12 cellular contexts compared by ENCODE assay signal in the genomic region with DNA sequence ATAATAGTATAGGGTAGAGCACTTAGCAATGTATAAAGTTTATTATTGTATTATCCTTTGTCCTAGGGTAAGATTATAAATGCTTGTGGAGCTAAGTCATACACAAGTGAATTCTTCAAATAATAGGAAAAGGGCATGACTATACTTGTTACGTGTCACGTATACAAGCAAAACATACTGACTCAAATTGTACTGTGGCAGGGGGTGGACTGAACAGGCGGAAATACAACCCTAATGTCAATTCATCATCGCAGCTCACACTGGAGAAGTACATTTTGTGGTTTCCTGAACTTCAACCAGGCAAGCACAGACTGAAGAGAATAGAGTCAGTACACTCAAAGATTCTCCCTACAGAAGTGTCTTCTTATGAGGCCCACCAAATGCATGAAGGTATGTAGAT.
A peak's percentile ranks its signal among the peaks of the same experiment; 100 is the strongest.
DNase-seq lines count a peak whose midpoint lies in the region; ATAC-seq and TF ChIP-seq lines count a peak whose summit lies in the region.
"Had no signal": no experiment of that assay in that cellular context is flagged by ENCODE, and none has a peak within 500 bp of the region (broad histone marks: within the 10 kb centered on the region; RNA-seq: fewer than 3 reads in every experiment).

No MANE protein-coding gene starts in this region.

- no peaks in the 10 kb centered on the region for H3K36me3 ChIP-seq in transverse colon
- H3K36me3 ChIP-seq: ovary had no signal

- no peaks in the 10 kb centered on the region for H3K9me3 Mint-ChIP-seq in activated T-helper 17 cell treated with anti-CD3 and anti-CD28 coated beads, Interleukin-2, amount 50 U/mL, for 72 hours
- H3K9me3 Mint-ChIP-seq in osteocyte (ENCODE audit: unreplicated experiment) = no peaks in the 10 kb centered on the region
- H3K9me3 Mint-ChIP-seq: activated T-helper 1 cell treated with anti-CD3 and anti-CD28 coated beads, Interleukin-12 subunit alpha, Interleukin-12 subunit beta, Interleukin-2, Interleukin-4 antibody, amounts not matched to agents 30 ng/mL and 10 ng/mL and 1 ng/mL, durations not matched to agents 14 hours and 24 hours and 36 hours had no signal

- POLR2A ChIA-PET in AG04449 (lab: Yijun Ruan, JAX) = no interaction called here

- H3K4me3 Mint-ChIP-seq in activated T-helper 17 cell treated with anti-CD3 and anti-CD28 coated beads, Interleukin-2, amount 50 U/mL, for 72 hours = peak overlapping the region; percentile 66
- H3K4me3 Mint-ChIP-seq in osteocyte (ENCODE audit: unreplicated experiment) = no peak overlapping the region
- H3K4me3 Mint-ChIP-seq: activated T-helper 1 cell treated with anti-CD3 and anti-CD28 coated beads, Interleukin-12 subunit alpha, Interleukin-12 subunit beta, Interleukin-2, Interleukin-4 antibody, amounts not matched to agents 30 ng/mL and 10 ng/mL and 1 ng/mL, durations not matched to agents 14 hours and 24 hours and 36 hours had no signal

- CTCF ChIA-PET in AG04449 (lab: Yijun Ruan, JAX) = interaction anchor here (1.0 to 1.2 kb wide), 2 partner anchors 107 to 324 kb away, joined by 3 read pairs; no protein-coding TSS in a partner anchor

- H3K27me3 Mint-ChIP-seq in activated T-helper 17 cell treated with anti-CD3 and anti-CD28 coated beads, Interleukin-2, amount 50 U/mL, for 72 hours = peaks cover 10% of the 10 kb centered on the region
- H3K27me3 Mint-ChIP-seq in osteocyte (ENCODE audit: unreplicated experiment) = no peaks in the 10 kb centered on the region

- TF ChIP-seq CTCF in AG04449 (IDR thresholded peaks at IDR 0.05; ENCODE audit: insufficient read depth, low read length, missing control alignments) (no peak), fibroblast of pulmonary artery (IDR thresholded peaks at IDR 0.05; ENCODE audit: low read length, missing control alignments) (no peak), osteocyte (IDR thresholded peaks at IDR 0.05) (no peak), transverse colon (IDR thresholded peaks at IDR 0.05) (no peak)

- H3K27me3 ChIP-seq in transverse colon = no peaks in the 10 kb centered on the region
- H3K27me3 ChIP-seq: ovary had no signal

- peak; percentile 48 for ATAC-seq in HG02885 (IDR thresholded peaks at IDR 0.05; ENCODE audit: poor library complexity, unreplicated experiment)
- ATAC-seq in activated T-helper 17 cell treated with anti-CD3 and anti-CD28 coated beads, Interleukin-2, amount 50 U/mL, for 72 hours (replicated peaks) = peak; percentile 93

- no peaks in the 10 kb centered on the region for H3K36me3 Mint-ChIP-seq in activated T-helper 17 cell treated with anti-CD3 and anti-CD28 coated beads, Interleukin-2, amount 50 U/mL, for 72 hours (ENCODE audit: low read depth)
- no peaks in the 10 kb centered on the region for H3K36me3 Mint-ChIP-seq in osteocyte (ENCODE audit: unreplicated experiment)

- H3K4me3 ChIP-seq in AG04449 (ENCODE audit: low read depth, low read length) = no peak overlapping the region
- no peak overlapping the region for H3K4me3 ChIP-seq in fibroblast of pulmonary artery (replicated peaks; ENCODE audit: low read depth, low read length)
- H3K4me3 ChIP-seq in transverse colon = no peak overlapping the region
- H3K4me3 ChIP-seq: ovary had no signal

- H3K9me3 ChIP-seq in transverse colon = no peaks in the 10 kb centered on the region
- H3K9me3 ChIP-seq: ovary had no signal

- in situ Hi-C loops in transverse colon (cut with MboI; ENCODE audit: low pct_ligation_motif_present in 1 of 4, low pct_unique_long_range_greater_than_20kb in 1 of 4, low sequenced_read_pairs in 3 of 4) = no loop called here

- no peaks in the 10 kb centered on the region for H3K4me1 ChIP-seq in transverse colon

- H3K27ac ChIP-seq in transverse colon = no peak overlapping the region
- H3K27ac ChIP-seq: ovary had no signal

- intact Hi-C loops in transverse colon (cut with DNase I; ENCODE audit: low total_unique reads) = loop anchor here (1.0 kb wide), 1 partner anchor 9 kb away; no protein-coding TSS in a partner anchor

- DNase-seq in AG04449 (ENCODE audit: low read depth, low spot score) (peak; percentile 76), fibroblast of pulmonary artery (ENCODE audit: low read depth) (peak; percentile 60), COLO829 (ENCODE audit: low spot score) (no peak), LoVo (ENCODE audit: low spot score) (no peak), osteocyte (ENCODE audit: extremely low spot score, unreplicated experiment) (no peak), transverse colon (no peak)
- DNase-seq: central memory CD4-positive, alpha-beta T cell; ovary; stimulated activated naive CD4-positive, alpha-beta T cell had no signal

- H3K4me1 Mint-ChIP-seq in activated T-helper 17 cell treated with anti-CD3 and anti-CD28 coated beads, Interleukin-2, amount 50 U/mL, for 72 hours = no peaks in the 10 kb centered on the region
- H3K4me1 Mint-ChIP-seq in osteocyte (ENCODE audit: unreplicated experiment) = peaks cover 17% of the 10 kb centered on the region

- TF ChIP-seq POLR2A in transverse colon (IDR thresholded peaks at IDR 0.05) = no peak

- peak overlapping the region; percentile 65 for H3K27ac Mint-ChIP-seq in activated T-helper 17 cell treated with anti-CD3 and anti-CD28 coated beads, Interleukin-2, amount 50 U/mL, for 72 hours
- no peak overlapping the region for H3K27ac Mint-ChIP-seq in osteocyte (ENCODE audit: unreplicated experiment)
- H3K27ac Mint-ChIP-seq: activated T-helper 1 cell treated with anti-CD3 and anti-CD28 coated beads, Interleukin-12 subunit alpha, Interleukin-12 subunit beta, Interleukin-2, Interleukin-4 antibody, amounts not matched to agents 30 ng/mL and 10 ng/mL and 1 ng/mL, durations not matched to agents 14 hours and 24 hours and 36 hours had no signal

- 68 to 69% methylated on average over 2 to 4 of the region's 4 CpGs for WGBS in transverse colon (ENCODE audit: low coverage in 1 of 2), 2 donors

- no peak for TF ChIP-seq EP300 in transverse colon (IDR thresholded peaks at IDR 0.05; ENCODE audit: low read depth)

Comparison
In these comparisons a context has a peak if more than half of its experiments do, and no peak if none do; other contexts are left out.
1. DNase-seq: peak in AG04449 (single experiment) and fibroblast of pulmonary artery (single experiment); none in COLO829 (single experiment), LoVo (single experiment), osteocyte (single experiment) and transverse colon (single experiment).